Comparison of ENCODE assay signal across 10 cellular contexts in the genomic region with DNA sequence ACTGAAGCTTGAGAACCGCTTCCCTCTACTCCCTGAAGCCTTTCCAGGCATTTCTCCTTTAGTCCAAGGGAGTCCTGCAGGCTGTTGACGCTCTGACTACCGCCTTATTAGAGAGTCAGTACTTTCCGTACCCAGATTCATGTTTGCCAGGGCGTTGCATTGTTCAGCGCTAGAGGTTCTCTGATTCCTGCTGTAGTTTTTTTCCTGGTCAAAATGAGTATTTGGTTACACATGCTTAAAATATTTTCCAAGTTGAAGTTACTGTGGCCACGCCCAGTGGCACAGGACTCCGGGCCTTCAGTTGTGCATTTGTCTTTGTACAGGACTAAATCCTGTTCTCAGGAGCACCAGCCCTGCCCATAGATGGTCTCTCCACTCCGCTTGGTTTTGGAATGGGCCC. TPM values are rescaled to one million over a fixed set of nuclear protein-coding genes. Genes with fewer than 3 reads are reported as not detected.
DNase-seq lines count a peak whose midpoint lies in the region; ATAC-seq and TF ChIP-seq lines count a peak whose summit lies in the region.
"Had no signal": no experiment of that assay in that cellular context is flagged by ENCODE, and none has a peak within 500 bp of the region (broad histone marks: within the 10 kb centered on the region; RNA-seq: fewer than 3 reads in every experiment).

No MANE protein-coding gene starts in this region.

- H3K4me3 ChIP-seq in dorsolateral prefrontal cortex: peak overlapping the region in 7 of 59 donors; percentile 0 to 23 (median 8)
- no peak overlapping the region for H3K4me3 ChIP-seq in muscle layer of duodenum (ENCODE audit: low read depth in 1 of 2, low read length in 2 of 2)
- H3K4me3 ChIP-seq: ovary, SK-N-MC had no signal

- ATAC-seq in HG03469 (IDR thresholded peaks at IDR 0.05; ENCODE audit: unreplicated experiment): no peak

- H3K27me3 ChIP-seq in dorsolateral prefrontal cortex (no peaks in the 10 kb centered on the region), muscle layer of duodenum (ENCODE audit: low read depth, low read length) (no peaks in the 10 kb centered on the region)
- H3K27me3 ChIP-seq: ovary had no signal

- no peaks in the 10 kb centered on the region for H3K36me3 ChIP-seq in muscle layer of duodenum (ENCODE audit: control insufficient read depth in 1 of 2, insufficient read depth in 2 of 2, low read length in 2 of 2)
- H3K36me3 ChIP-seq: ovary had no signal

- DNase-seq in AG20443 (ENCODE audit: low spot score) (peak; percentile 89), LoVo (ENCODE audit: low spot score) (peak; percentile 85), dorsolateral prefrontal cortex (no peak), GM10248 (ENCODE audit: extremely low spot score) (no peak), NCI-H446 (lab: John Stamatoyannopoulos, UW) (no peak)
- DNase-seq in activated CD4-positive, alpha-beta T cell treated with anti-CD3 and anti-CD28 coated beads, Interleukin-2, amount 50 U/mL, for 1 hour: no peak

- no peak for TF ChIP-seq CTCF in dorsolateral prefrontal cortex (IDR thresholded peaks at IDR 0.05 in 54 of 56, conservative IDR thresholded peaks at IDR 0.05 in 2 of 56; ENCODE audit: low read depth in 1 of 56, partially characterized antibody in 56 of 56)
- TF ChIP-seq CTCF in GM10248 (IDR thresholded peaks at IDR 0.05; ENCODE audit: control extremely low read depth, extremely low read depth, low read depth, missing control alignments): no peak

- H3K9me3 ChIP-seq in muscle layer of duodenum (ENCODE audit: control insufficient read depth in 1 of 2, low read length in 2 of 2): no peaks in the 10 kb centered on the region
- H3K9me3 ChIP-seq: ovary had no signal

- H3K4me1 ChIP-seq in muscle layer of duodenum (ENCODE audit: control insufficient read depth in 1 of 2, insufficient read depth in 2 of 2, low read length in 2 of 2): peaks cover 0 to 20% of the 10 kb centered on the region in 2 donors

- CTCF ChIA-PET in GM10248 (lab: Yijun Ruan, JAX): interaction anchor here (1.2 kb wide), 1 partner anchor 421 kb away, joined by 3 read pairs; no protein-coding TSS in a partner anchor

- H3K27ac ChIP-seq in dorsolateral prefrontal cortex (peak overlapping the region in 54 of 59 donors; percentile 0 to 99 (median 84)), muscle layer of duodenum (ENCODE audit: low read length) (peak overlapping the region; percentile 32)
- H3K27ac ChIP-seq: ovary had no signal

- POLR2A ChIA-PET in GM10248 (lab: Yijun Ruan, JAX): no interaction called here

- intact Hi-C loops in dorsolateral prefrontal cortex (cut with DNase I): no loop called here

RNA-seq across cellular contexts. Expression of a gene that starts 7.9 kb away (rescaled TPM):
- 1,000 to 10,000 TPM in 11 of 120 experiments, 100 to 1,000 TPM in 109; 338 to 1,341 (median 633) TPM for total RNA-seq in dorsolateral prefrontal cortex

Comparison
In these comparisons a context has a peak if more than half of its experiments do, and no peak if none do; other contexts are left out.
1. DNase-seq: peak in AG20443 (single experiment) and LoVo (single experiment); none in dorsolateral prefrontal cortex (0 of 10), GM10248 (single experiment), NCI-H446 (0 of 2) and activated CD4-positive, alpha-beta T cell treated with anti-CD3 and anti-CD28 coated beads, Interleukin-2, amount 50 U/mL, for 1 hour (single experiment).